In genomic region chr7:81690251-81690650, GRCh38 we compare ENCODE assay signal across 14 cellular contexts.
DNase-seq lines count a peak whose midpoint lies in the region; ATAC-seq and TF ChIP-seq lines count a peak whose summit lies in the region.
"Had no signal": no experiment of that assay in that cellular context is flagged by ENCODE, and none has a peak within 500 bp of the region (broad histone marks: within the 10 kb centered on the region; RNA-seq: fewer than 3 reads in every experiment).

No MANE protein-coding gene starts in this region.

- no peaks in the 10 kb centered on the region for H3K9me2 ChIP-seq in PC-3 (replicated peaks; ENCODE audit: low read length)

- BruUV-seq in PC-3 (replicated peaks; lab: Mats Ljungman, UMichigan), result no TSS peak

- H3K36me3 Mint-ChIP-seq in neural progenitor cell, result no peaks in the 10 kb centered on the region
- no peaks in the 10 kb centered on the region for H3K36me3 Mint-ChIP-seq in activated T-helper 2 cell treated with anti-CD3 and anti-CD28 coated beads, Interferon-gamma antibody, Interleukin-2, Interleukin-4, amounts not matched to agents 10 μg/mL and 5 μg/mL and 100 μg/mL, durations not matched to agents 14 hours and 24 hours and 36 hours (ENCODE audit: low read depth)

- H3K79me2 ChIP-seq in PC-3 (ENCODE audit: low read length) (no peaks in the 10 kb centered on the region), neural progenitor cell (ENCODE audit: low read depth) (no peaks in the 10 kb centered on the region)

- no peaks in the 10 kb centered on the region for H3K9me3 ChIP-seq in PC-3 (ENCODE audit: low read length)
- no peaks in the 10 kb centered on the region for H3K9me3 ChIP-seq in neural progenitor cell (ENCODE audit: low read depth)

- H3K4me1 Mint-ChIP-seq in neural progenitor cell, result peaks cover 18% of the 10 kb centered on the region
- H3K4me1 Mint-ChIP-seq in activated T-helper 2 cell treated with anti-CD3 and anti-CD28 coated beads, Interferon-gamma antibody, Interleukin-2, Interleukin-4, amounts not matched to agents 10 μg/mL and 5 μg/mL and 100 μg/mL, durations not matched to agents 14 hours and 24 hours and 36 hours (ENCODE audit: low read depth), result no peaks in the 10 kb centered on the region

- H3K4me3 Mint-ChIP-seq in neural progenitor cell, result no peak overlapping the region
- H3K4me3 Mint-ChIP-seq in activated T-helper 2 cell treated with anti-CD3 and anti-CD28 coated beads, Interferon-gamma antibody, Interleukin-2, Interleukin-4, amounts not matched to agents 10 μg/mL and 5 μg/mL and 100 μg/mL, durations not matched to agents 14 hours and 24 hours and 36 hours (ENCODE audit: low read depth), result no peak overlapping the region
- H3K4me3 Mint-ChIP-seq: activated T-helper 1 cell treated with anti-CD3 and anti-CD28 coated beads, Interleukin-12 subunit alpha, Interleukin-12 subunit beta, Interleukin-2, Interleukin-4 antibody, amounts not matched to agents 30 ng/mL and 10 ng/mL and 1 ng/mL, durations not matched to agents 14 hours and 24 hours and 36 hours had no signal

- H3K27me3 ChIP-seq in H7 (ENCODE audit: control insufficient read depth, insufficient read depth, low read length) (no peaks in the 10 kb centered on the region), PC-3 (ENCODE audit: low read length) (no peaks in the 10 kb centered on the region), neural progenitor cell (no peaks in the 10 kb centered on the region)

- TF ChIP-seq CTCF in PC-3 (conservative IDR thresholded peaks at IDR 0.05; ENCODE audit: low read depth, low read length), result no peak
- no peak for TF ChIP-seq CTCF in epithelial cell of esophagus (IDR thresholded peaks at IDR 0.05; ENCODE audit: insufficient read depth, low read depth, low read length, missing control alignments)
- TF ChIP-seq CTCF in neural progenitor cell (IDR thresholded peaks at IDR 0.05), result no peak

- H4K20me1 ChIP-seq in PC-3 (ENCODE audit: low read length), result no peaks in the 10 kb centered on the region
- no peaks in the 10 kb centered on the region for H4K20me1 ChIP-seq in neural progenitor cell (ENCODE audit: low read depth)

- H3K36me3 ChIP-seq in H7 (replicated peaks; ENCODE audit: control insufficient read depth, insufficient read depth, low read length) (no peaks in the 10 kb centered on the region), PC-3 (ENCODE audit: low read depth, low read length) (no peaks in the 10 kb centered on the region), neural progenitor cell (no peaks in the 10 kb centered on the region)

- intact Hi-C loops in PC-3 (cut with micrococcal nuclease), result loop anchor here (5.0 kb wide), 2 partner anchors 73 to 173 kb away; no protein-coding TSS in a partner anchor
- intact Hi-C loops in activated T-helper 2 cell treated with anti-CD3 and anti-CD28 coated beads, Interferon-gamma antibody, Interleukin-2, Interleukin-4, amounts not matched to agents 10 μg/mL and 5 μg/mL and 100 μg/mL, durations not matched to agents 14 hours and 24 hours and 36 hours (cut with micrococcal nuclease), result no loop called here
- intact Hi-C loops in left ventricle myocardium superior (cut with micrococcal nuclease), result no loop called here

- H3K9ac ChIP-seq in PC-3 (ENCODE audit: low read length), result peak overlapping the region; percentile 82
- H3K9ac ChIP-seq in neural progenitor cell, result no peak overlapping the region

- H3K4me3 ChIP-seq in H7 (ENCODE audit: insufficient read depth, low read depth, low read length) (no peak overlapping the region), PC-3 (ENCODE audit: low read length) (peak overlapping the region; percentile 50), epithelial cell of esophagus (ENCODE audit: low read length) (no peak overlapping the region), neural progenitor cell (no peak overlapping the region)
- H3K4me3 ChIP-seq: GM12878 had no signal

- CTCF ChIA-PET in PC-3 (lab: Charles Lee), result no interaction called here

- no peaks in the 10 kb centered on the region for H3K9me3 Mint-ChIP-seq in neural progenitor cell
- H3K9me3 Mint-ChIP-seq in activated T-helper 2 cell treated with anti-CD3 and anti-CD28 coated beads, Interferon-gamma antibody, Interleukin-2, Interleukin-4, amounts not matched to agents 10 μg/mL and 5 μg/mL and 100 μg/mL, durations not matched to agents 14 hours and 24 hours and 36 hours, result peaks cover 5% of the 10 kb centered on the region

- H3K27ac ChIP-seq in PC-3 (ENCODE audit: low read length) (peak overlapping the region; percentile 89), neural progenitor cell (no peak overlapping the region)

- H3K4me2 ChIP-seq in PC-3 (ENCODE audit: low read length), result peak overlapping the region; percentile 87
- H3K4me2 ChIP-seq in neural progenitor cell, result peak overlapping the region; percentile 50

- DNase-seq in H7 (peak; percentile 0), PC-3 (peak; percentile 66), epithelial cell of esophagus (ENCODE audit: low read depth) (peak; percentile 13), neural progenitor cell (ENCODE audit: low spot score) (no peak), NCI-H2107 treated with DMSO at 0.1 percent for 48 hours (lab: John Stamatoyannopoulos, UW; ENCODE audit: unreplicated experiment) (no peak), left ventricle myocardium superior (no peak)
- no peak for DNase-seq in activated T-helper 2 cell treated with anti-CD3 and anti-CD28 coated beads, Interferon-gamma antibody, Interleukin-2, Interleukin-4, amounts not matched to agents 10 μg/mL and 5 μg/mL and 100 μg/mL, durations not matched to agents 14 hours and 24 hours and 36 hours (ENCODE audit: low spot score)
- DNase-seq: DMS79, kidney, NCI-H524, trophoblast cell had no signal

- H3F3A ChIP-seq in PC-3 (ENCODE audit: low read length, unreplicated experiment), result no peaks in the 10 kb centered on the region
- peaks cover 17% of the 10 kb centered on the region for H3F3A ChIP-seq in neural progenitor cell (ENCODE audit: low read depth)

- H3K4me1 ChIP-seq in PC-3 (ENCODE audit: insufficient read depth, low read length) (peaks cover 59% of the 10 kb centered on the region), neural progenitor cell (peaks cover 31% of the 10 kb centered on the region)

- H2AFZ ChIP-seq in PC-3 (ENCODE audit: low read length), result peak overlapping the region; percentile 79
- H2AFZ ChIP-seq in neural progenitor cell (replicated peaks), result peak overlapping the region; percentile 74

- no peaks in the 10 kb centered on the region for H3K27me3 Mint-ChIP-seq in neural progenitor cell (ENCODE audit: insufficient read depth, low read depth)
- no peaks in the 10 kb centered on the region for H3K27me3 Mint-ChIP-seq in activated T-helper 2 cell treated with anti-CD3 and anti-CD28 coated beads, Interferon-gamma antibody, Interleukin-2, Interleukin-4, amounts not matched to agents 10 μg/mL and 5 μg/mL and 100 μg/mL, durations not matched to agents 14 hours and 24 hours and 36 hours (ENCODE audit: low read depth)

- POLR2A ChIA-PET in PC-3 (lab: Charles Lee; ENCODE audit: unreplicated experiment), result no interaction called here

- H3K27ac Mint-ChIP-seq in neural progenitor cell, result no peak overlapping the region
- H3K27ac Mint-ChIP-seq in activated T-helper 2 cell treated with anti-CD3 and anti-CD28 coated beads, Interferon-gamma antibody, Interleukin-2, Interleukin-4, amounts not matched to agents 10 μg/mL and 5 μg/mL and 100 μg/mL, durations not matched to agents 14 hours and 24 hours and 36 hours, result no peak overlapping the region
- H3K27ac Mint-ChIP-seq: activated T-helper 1 cell treated with anti-CD3 and anti-CD28 coated beads, Interleukin-12 subunit alpha, Interleukin-12 subunit beta, Interleukin-2, Interleukin-4 antibody, amounts not matched to agents 30 ng/mL and 10 ng/mL and 1 ng/mL, durations not matched to agents 14 hours and 24 hours and 36 hours had no signal

- peak; percentile 59 for ATAC-seq in PC-3
- ATAC-seq in GM18861 (IDR thresholded peaks at IDR 0.05; ENCODE audit: unreplicated experiment), result no peak
- no peak for ATAC-seq in left ventricle myocardium superior
- ATAC-seq: GM12878 had no signal

Comparison
In these comparisons a context has a peak if more than half of its experiments do, and no peak if none do; other contexts are left out.
1. DNase-seq: peak in H7 (single experiment), PC-3 (single experiment) and epithelial cell of esophagus (single experiment); none in neural progenitor cell (single experiment), activated T-helper 2 cell treated with anti-CD3 and anti-CD28 coated beads, Interferon-gamma antibody, Interleukin-2, Interleukin-4, amounts not matched to agents 10 μg/mL and 5 μg/mL and 100 μg/mL, durations not matched to agents 14 hours and 24 hours and 36 hours (single experiment), NCI-H2107 treated with DMSO at 0.1 percent for 48 hours (single experiment) and left ventricle myocardium superior (single experiment).